ENCODE assay signal across 17 cellular contexts in genomic region chr13:43936630-43937029, GRCh38.
"Had no signal": no experiment of that assay in that cellular context is flagged by ENCODE, and none has a peak within 500 bp of the region (broad histone marks: within the 10 kb centered on the region; RNA-seq: fewer than 3 reads in every experiment).

No MANE protein-coding gene starts in this region.

- FAIRE-seq: urothelium cell line had no signal

- DNase-seq: activated CD4-positive, alpha-beta T cell treated with anti-CD3 and anti-CD28 coated beads for 4 hours; activated CD8-positive, alpha-beta T cell treated with anti-CD3 and anti-CD28 coated beads, Interleukin-2, amount 10 ng/mL, durations not matched to agents 7 days and 5 days; activated naive CD4-positive, alpha-beta T cell treated with Interleukin-2 at 50 U/mL for 16 hours; activated naive CD8-positive, alpha-beta T cell treated with anti-CD3 and anti-CD28 coated beads, Interleukin-2, amount 50 U/mL, for 24 hours; caudate nucleus; colonic mucosa; effector memory CD4-positive, alpha-beta T cell; hypothalamus; mammary epithelial cell; nephron progenitor cell; ovary; T-helper 1 cell; thyroid gland had no signal

- H3K4me3 Mint-ChIP-seq: activated CD8-positive, alpha-beta T cell treated with anti-CD3 and anti-CD28 coated beads, Interleukin-2, amount 10 ng/mL, durations not matched to agents 7 days and 5 days; activated naive CD8-positive, alpha-beta T cell treated with anti-CD3 and anti-CD28 coated beads, Interleukin-2, amount 50 U/mL, for 24 hours; activated T-helper 1 cell treated with anti-CD3 and anti-CD28 coated beads, Interleukin-12 subunit alpha, Interleukin-12 subunit beta, Interleukin-2, Interleukin-4 antibody, amounts not matched to agents 30 ng/mL and 10 ng/mL and 1 ng/mL, durations not matched to agents 14 hours and 24 hours and 36 hours; nephron progenitor cell had no signal

- H3K27me3 ChIP-seq: colonic mucosa, ovary, thyroid gland had no signal

- H3K27ac ChIP-seq: colonic mucosa, epithelial cell of prostate, ovary, thyroid gland had no signal

- H3K4me3 ChIP-seq: colonic mucosa, ovary, skin epidermis, thyroid gland had no signal

- H3K27ac Mint-ChIP-seq: activated CD8-positive, alpha-beta T cell treated with anti-CD3 and anti-CD28 coated beads, Interleukin-2, amount 10 ng/mL, durations not matched to agents 7 days and 5 days; activated naive CD8-positive, alpha-beta T cell treated with anti-CD3 and anti-CD28 coated beads, Interleukin-2, amount 50 U/mL, for 24 hours; activated T-helper 1 cell treated with anti-CD3 and anti-CD28 coated beads, Interleukin-12 subunit alpha, Interleukin-12 subunit beta, Interleukin-2, Interleukin-4 antibody, amounts not matched to agents 30 ng/mL and 10 ng/mL and 1 ng/mL, durations not matched to agents 14 hours and 24 hours and 36 hours; nephron progenitor cell had no signal

- H3K9me3 Mint-ChIP-seq: activated naive CD8-positive, alpha-beta T cell treated with anti-CD3 and anti-CD28 coated beads, Interleukin-2, amount 50 U/mL, for 24 hours; activated T-helper 1 cell treated with anti-CD3 and anti-CD28 coated beads, Interleukin-12 subunit alpha, Interleukin-12 subunit beta, Interleukin-2, Interleukin-4 antibody, amounts not matched to agents 30 ng/mL and 10 ng/mL and 1 ng/mL, durations not matched to agents 14 hours and 24 hours and 36 hours; nephron progenitor cell had no signal

- H3K4me1 Mint-ChIP-seq: activated naive CD8-positive, alpha-beta T cell treated with anti-CD3 and anti-CD28 coated beads, Interleukin-2, amount 50 U/mL, for 24 hours; nephron progenitor cell had no signal

- H3K9me3 ChIP-seq: colonic mucosa, ovary, thyroid gland had no signal

- H3K4me1 ChIP-seq: colonic mucosa had no signal

- H3K36me3 ChIP-seq: colonic mucosa, ovary, thyroid gland had no signal
